In genomic region chr10:15168296-15168780, GRCh38 we compare ENCODE assay signal across 8 cellular contexts. TPM values are rescaled to one million over a fixed set of nuclear protein-coding genes. Genes with fewer than 3 reads are reported as not detected.
A peak's percentile ranks its signal among the peaks of the same experiment; 100 is the strongest.
DNase-seq lines count a peak whose midpoint lies in the region; ATAC-seq, FAIRE-seq and TF ChIP-seq lines count a peak whose summit lies in the region.

NMT2 (minus strand) TSS chr10:15168693; CDS start chr10:15168612, 81 bp downstream.

- H3K27me3 ChIP-seq in OCI-LY3 (ENCODE audit: low read depth, low read length), result 0 out of 2 replicates have a peak, but pooled peaks cover 10% of the 10 kb centered on the region
- no peaks in the 10 kb centered on the region for H3K27me3 ChIP-seq in breast epithelium
- H3K27me3 ChIP-seq in kidney epithelial cell (ENCODE audit: control insufficient read depth, insufficient read depth, low read length), result no peaks in the 10 kb centered on the region

- no peaks in the 10 kb centered on the region for H3K79me2 ChIP-seq in OCI-LY3 (ENCODE audit: low read length)

- H2AFZ ChIP-seq in OCI-LY3 (ENCODE audit: low read depth, low read length), result peak within 1 kb of the TSS; percentile 93; the same call in 1 of the 2 replicates

- H3K4me3 ChIP-seq in OCI-LY3 (ENCODE audit: low read length) (peak within 1 kb of the TSS; percentile 98), breast epithelium (peak within 1 kb of the TSS; percentile 69 to 88 (median 76)), kidney epithelial cell (ENCODE audit: low read depth, low read length) (peak within 1 kb of the TSS; percentile 81)

- no peaks in the 10 kb centered on the region for H3K9me3 ChIP-seq in OCI-LY3 (ENCODE audit: insufficient read depth, low read length)
- H3K9me3 ChIP-seq in breast epithelium, result no peaks in the 10 kb centered on the region

- no peak for DNase-seq in activated CD4-positive, CD25-positive, alpha-beta regulatory T cell (lab: John Stamatoyannopoulos, UW)
- peak; percentile 86 for DNase-seq in HTR-8/SVneo (ENCODE audit: insufficient read length, low spot score)
- DNase-seq in breast epithelium (ENCODE audit: low spot score in 2 of 2), result peak; percentile 58 to 83
- DNase-seq in kidney epithelial cell (ENCODE audit: low read depth), result peak; percentile 32
- peak; percentile 69 to 90 for DNase-seq in stimulated activated effector memory CD8-positive, alpha-beta T cell treated with anti-CD3 and anti-CD28 coated beads, Interleukin-12 subunit alpha, Interleukin-12 subunit beta, amount 100 ng/mL, for 72 hours (ENCODE audit: low spot score in 2 of 2)

- H3K36me3 ChIP-seq in OCI-LY3 (replicated peaks; ENCODE audit: low read depth, low read length) (no peaks in the 10 kb centered on the region), breast epithelium (no peaks in the 10 kb centered on the region), kidney epithelial cell (ENCODE audit: control insufficient read depth, insufficient read depth, low read length) (no peaks in the 10 kb centered on the region)

- TF ChIP-seq CTCF in OCI-LY3 (IDR thresholded peaks at IDR 0.05; ENCODE audit: low read depth, low read length), result peak; percentile 15; the same call in 1 of the 2 replicates
- peak in 2 of 3 donors; percentile 17 to 35 for TF ChIP-seq CTCF in breast epithelium (IDR thresholded peaks at IDR 0.05)
- no peak for TF ChIP-seq CTCF in kidney epithelial cell (IDR thresholded peaks at IDR 0.05; ENCODE audit: insufficient read depth, low read length, poor library complexity, severe bottlenecking)

- intact Hi-C loops in breast epithelium (cut with DNase I; ENCODE audit: low total_unique reads), result loop anchor here (5.0 kb wide), 1 partner anchor 206 kb away; no protein-coding TSS in a partner anchor

- peak within 1 kb of the TSS; percentile 74 for H3K9ac ChIP-seq in OCI-LY3 (ENCODE audit: low read length)

- peak within 1 kb of the TSS; percentile 82 for H3K4me2 ChIP-seq in OCI-LY3 (ENCODE audit: low read length)

- peak within 1 kb of the TSS; percentile 91 for H3K27ac Mint-ChIP-seq in stimulated activated effector memory CD8-positive, alpha-beta T cell treated with anti-CD3 and anti-CD28 coated beads, Interleukin-12 subunit alpha, Interleukin-12 subunit beta, amount 100 ng/mL, for 72 hours

- H3K4me1 Mint-ChIP-seq in stimulated activated effector memory CD8-positive, alpha-beta T cell treated with anti-CD3 and anti-CD28 coated beads, Interleukin-12 subunit alpha, Interleukin-12 subunit beta, amount 100 ng/mL, for 72 hours, result peaks cover 35% of the 10 kb centered on the region

- H3K27ac ChIP-seq in OCI-LY3 (ENCODE audit: low read length), result no peak within 1 kb of the TSS
- H3K27ac ChIP-seq in breast epithelium, result peak within 1 kb of the TSS; percentile 84 to 93

- H3K36me3 Mint-ChIP-seq in stimulated activated effector memory CD8-positive, alpha-beta T cell treated with anti-CD3 and anti-CD28 coated beads, Interleukin-12 subunit alpha, Interleukin-12 subunit beta, amount 100 ng/mL, for 72 hours, result peaks cover 5% of the 10 kb centered on the region

- peaks cover 9% of the 10 kb centered on the region; the same call in 1 of the 2 replicates for H3K4me1 ChIP-seq in OCI-LY3 (ENCODE audit: low read length)
- H3K4me1 ChIP-seq in breast epithelium, result no peaks in the 10 kb centered on the region

- no peaks in the 10 kb centered on the region for H4K20me1 ChIP-seq in OCI-LY3 (ENCODE audit: insufficient read depth, low read length)

- H3K9me3 Mint-ChIP-seq in stimulated activated effector memory CD8-positive, alpha-beta T cell treated with anti-CD3 and anti-CD28 coated beads, Interleukin-12 subunit alpha, Interleukin-12 subunit beta, amount 100 ng/mL, for 72 hours, result no peaks in the 10 kb centered on the region

- peak within 1 kb of the TSS; percentile 89 for H3K4me3 Mint-ChIP-seq in stimulated activated effector memory CD8-positive, alpha-beta T cell treated with anti-CD3 and anti-CD28 coated beads, Interleukin-12 subunit alpha, Interleukin-12 subunit beta, amount 100 ng/mL, for 72 hours

- TF ChIP-seq POLR2A in breast epithelium (IDR thresholded peaks at IDR 0.05), result peak; percentile 39

- FAIRE-seq in HTR-8/SVneo (lab: Jason Lieb, UNC), result peak; percentile 90

- ATAC-seq in activated CD4-positive, CD25-positive, alpha-beta regulatory T cell treated with anti-CD3 and anti-CD28 coated beads, Interleukin-2, amount 50 U/mL, for 24 hours, result peak; percentile 77 to 83
- ATAC-seq in GM21526 (IDR thresholded peaks at IDR 0.05; ENCODE audit: low FRiP score, unreplicated experiment), result peak; percentile 90
- ATAC-seq in stimulated activated effector memory CD8-positive, alpha-beta T cell treated with anti-CD3 and anti-CD28 coated beads, Interleukin-12 subunit alpha, Interleukin-12 subunit beta, amount 100 ng/mL, for 72 hours, result peak; percentile 87

RNA-seq across cellular contexts. Expression of gene NMT2, which starts in this region (rescaled TPM):
- total RNA-seq in breast epithelium (10 to 100 TPM; 18.4 to 48.3 (median 32.4) TPM), kidney epithelial cell (8.0 and 11.2 TPM in 2 replicates)

Comparison
In these comparisons a context has a peak if more than half of its experiments do, and no peak if none do; other contexts are left out.
1. DNase-seq: peak in HTR-8/SVneo (single experiment), breast epithelium (2 of 2), kidney epithelial cell (single experiment) and stimulated activated effector memory CD8-positive, alpha-beta T cell treated with anti-CD3 and anti-CD28 coated beads, Interleukin-12 subunit alpha, Interleukin-12 subunit beta, amount 100 ng/mL, for 72 hours (2 of 2); none in activated CD4-positive, CD25-positive, alpha-beta regulatory T cell (0 of 4).
2. Peak in every context shown above with its lines, with median percentiles within 50 percentile points of each other: ATAC-seq and H3K4me3 ChIP-seq.